ENCODE assay signal across 15 cellular contexts in genomic region chr1:245788269-245788668, GRCh38.
DNase-seq lines count a peak whose midpoint lies in the region; ATAC-seq, FAIRE-seq and TF ChIP-seq lines count a peak whose summit lies in the region.
"Had no signal": no experiment of that assay in that cellular context is flagged by ENCODE, and none has a peak within 500 bp of the region (broad histone marks: within the 10 kb centered on the region; RNA-seq: fewer than 3 reads in every experiment).

No MANE protein-coding gene starts in this region.

- H3K4me1 Mint-ChIP-seq in Calu3 (ENCODE audit: low read depth, unreplicated experiment): peaks cover 13% of the 10 kb centered on the region

- TF ChIP-seq POLR2A in H1 (IDR thresholded peaks at IDR 0.05; ENCODE audit: control extremely low read depth in 1 of 2, low read depth in 2 of 2, low read length in 2 of 2) (no peak), vagina (IDR thresholded peaks at IDR 0.05) (no peak)

- H3K79me2 ChIP-seq in H1 (ENCODE audit: control insufficient read depth in 1 of 2, insufficient read depth in 2 of 2, low read length in 2 of 2): no peaks in the 10 kb centered on the region
- no peaks in the 10 kb centered on the region for H3K79me2 ChIP-seq in osteoblast (ENCODE audit: insufficient read depth, low read length)

- WGBS in H1 (ENCODE audit: extremely low coverage in 1 of 2, insufficient coverage in 1 of 2, insufficient read length in 1 of 2, insufficient replicate concordance in 2 of 2, low coverage in 1 of 2, low lambda C conversion rate in 2 of 2, missing lambda C conversion rate in 1 of 2), 2 experiments: 86% methylated on average over 3 of the region's 3 CpGs; no CpG with 5 or more reads in 1 of the 2 experiments

- no peaks in the 10 kb centered on the region for H3K79me1 ChIP-seq in H1 (ENCODE audit: low read depth, low read length)

- no peak for FAIRE-seq in H1 (lab: Jason Lieb, UNC)
- FAIRE-seq: pancreas had no signal

- DNase-seq in Calu3 (peak; percentile 5), NCI-H226 (peak; percentile 88), H1 (ENCODE audit: low read depth in 1 of 2, low spot score in 2 of 2) (no peak), osteoblast (ENCODE audit: insufficient read length, low spot score, missing footprints) (peak; percentile 86), Ammon's horn (ENCODE audit: low spot score) (no peak), vagina (ENCODE audit: extremely low spot score in 2 of 2) (no peak)
- DNase-seq: activated CD8-positive, alpha-beta memory T cell treated with anti-CD3 and anti-CD28 coated beads, Interleukin-2, amount 50 U/mL, for 4 hours; anterior cingulate cortex; pancreas; RPMI8226 had no signal

- intact Hi-C loops in Calu3 (cut with micrococcal nuclease; ENCODE audit: unreplicated experiment): no loop called here
- intact Hi-C loops in vagina (cut with DNase I): no loop called here

- no peak overlapping the region for H3K23ac ChIP-seq in H1 (ENCODE audit: insufficient read length)

- H3K4me3 Mint-ChIP-seq in Calu3 (ENCODE audit: low read depth, unreplicated experiment): no peak overlapping the region

- H3K27me3 ChIP-seq in H1 (replicated peaks in 1 of 4; ENCODE audit: control insufficient read depth in 3 of 4, extremely low read depth in 1 of 4, insufficient read depth in 3 of 4, low read length in 3 of 4): no peaks in the 10 kb centered on the region
- H3K27me3 ChIP-seq in osteoblast (ENCODE audit: insufficient read depth, low read length): no peaks in the 10 kb centered on the region
- H3K27me3 ChIP-seq in vagina: no peaks in the 10 kb centered on the region
- H3K27me3 ChIP-seq: pancreas had no signal

- H3K18ac ChIP-seq in H1 (ENCODE audit: extremely low read depth, low read length): 0 out of 2 replicates have a peak overlapping the region, but pooled peaks have one; percentile 19

- H3K4me1 ChIP-seq in H1 (replicated peaks in 1 of 4; ENCODE audit: control insufficient read depth in 3 of 4, insufficient read depth in 4 of 4, low read length in 3 of 4) (no peaks in the 10 kb centered on the region), osteoblast (ENCODE audit: insufficient read depth, low read length) (peaks cover 35% of the 10 kb centered on the region), vagina (no peaks in the 10 kb centered on the region)
- H3K4me1 ChIP-seq: pancreas had no signal

- H3K9me3 ChIP-seq in H1 (ENCODE audit: insufficient read depth in 2 of 2, low read depth in 1 of 2, low read length in 1 of 2): no peaks in the 10 kb centered on the region
- no peaks in the 10 kb centered on the region for H3K9me3 ChIP-seq in osteoblast (ENCODE audit: low read depth, low read length)
- no peaks in the 10 kb centered on the region for H3K9me3 ChIP-seq in vagina
- H3K9me3 ChIP-seq: pancreas had no signal

- no peak overlapping the region for H4K91ac ChIP-seq in H1 (replicated peaks; ENCODE audit: insufficient read length, low read length)

- TF ChIP-seq CTCF in Calu3 (IDR thresholded peaks at IDR 0.05; ENCODE audit: unreplicated experiment) (no peak), H1 (IDR thresholded peaks at IDR 0.05; ENCODE audit: control extremely low read depth in 1 of 3, insufficient read depth in 1 of 3, low read depth in 1 of 3, low read length in 3 of 3) (no peak), osteoblast (IDR thresholded peaks at IDR 0.05; ENCODE audit: extremely low read depth, low read depth, low read length) (no peak), vagina (IDR thresholded peaks at IDR 0.05) (no peak)

- H3K27ac Mint-ChIP-seq in Calu3 (ENCODE audit: unreplicated experiment): peak overlapping the region; percentile 76

- peaks cover 8% of the 10 kb centered on the region for H3K36me3 Mint-ChIP-seq in Calu3 (ENCODE audit: insufficient read depth, unreplicated experiment)

- H3K4me3 ChIP-seq in H1 (ENCODE audit: extremely low read depth in 1 of 4, insufficient read depth in 2 of 4, low read depth in 3 of 4, low read length in 4 of 4) (no peak overlapping the region), osteoblast (ENCODE audit: insufficient read depth, low read length) (peak overlapping the region; percentile 5), vagina (no peak overlapping the region)
- H3K4me3 ChIP-seq: pancreas had no signal

- H4K20me1 ChIP-seq in H1 (replicated peaks in 1 of 2; ENCODE audit: control insufficient read depth in 1 of 2, insufficient read depth in 2 of 2, low read length in 2 of 2) (no peaks in the 10 kb centered on the region), osteoblast (ENCODE audit: insufficient read depth, low read length) (no peaks in the 10 kb centered on the region)

- H3K27me3 Mint-ChIP-seq in Calu3 (ENCODE audit: unreplicated experiment): no peaks in the 10 kb centered on the region

- TF ChIP-seq EP300 in H1 (IDR thresholded peaks at IDR 0.05; ENCODE audit: borderline replicate concordance in 1 of 2, low read depth in 2 of 2, low read length in 2 of 2): no peak

- H2AFZ ChIP-seq in H1 (ENCODE audit: low read length): no peak overlapping the region
- H2AFZ ChIP-seq in osteoblast (ENCODE audit: low read length): peak overlapping the region; percentile 19

- CTCF ChIA-PET in Calu3 (lab: Charles Lee): no interaction called here
- CTCF ChIA-PET in H1 (lab: Charles Lee; ENCODE audit: partially characterized antibody): interaction anchor here (1.0 to 6.6 kb wide), 2 partner anchors 9 to 35 kb away, joined by 3 to 65 read pairs; no protein-coding TSS in a partner anchor

- H2BK12ac ChIP-seq in H1 (ENCODE audit: low read depth, low read length): peak overlapping the region; percentile 72; the same call in 1 of the 2 replicates

- H2BK5ac ChIP-seq in H1 (ENCODE audit: low read depth, low read length): no peak overlapping the region

- BruUV-seq in Calu3 (replicated peaks; lab: Mats Ljungman, UMichigan): no TSS peak

- no peak overlapping the region for H2BK20ac ChIP-seq in H1 (ENCODE audit: low read length)

- no peak overlapping the region for H4K5ac ChIP-seq in H1 (ENCODE audit: insufficient read length, low read depth, low read length)

- H3K9ac ChIP-seq in H1 (replicated peaks in 1 of 4; ENCODE audit: extremely low read depth in 1 of 4, low read depth in 3 of 4, low read length in 3 of 4): no peak overlapping the region

- no peak overlapping the region for H3K56ac ChIP-seq in H1 (replicated peaks; ENCODE audit: insufficient read length, low read depth, low read length)

- H3K4me2 ChIP-seq in H1 (ENCODE audit: insufficient read depth in 1 of 2, low read depth in 2 of 2, low read length in 2 of 2) (no peak overlapping the region), osteoblast (ENCODE audit: insufficient read depth, low read length) (peak overlapping the region; percentile 53)

- H2AK5ac ChIP-seq in H1 (ENCODE audit: low read depth, low read length): peak overlapping the region; percentile 75; the same call in 1 of the 2 replicates

- H3K36me3 ChIP-seq in H1 (ENCODE audit: control insufficient read depth in 2 of 4, insufficient read depth in 4 of 4, low read length in 3 of 4) (no peaks in the 10 kb centered on the region), osteoblast (ENCODE audit: insufficient read depth, low read length) (no peaks in the 10 kb centered on the region), vagina (no peaks in the 10 kb centered on the region)
- H3K36me3 ChIP-seq: pancreas had no signal

- no peak overlapping the region for H2BK15ac ChIP-seq in H1 (ENCODE audit: low read length)

- no peaks in the 10 kb centered on the region for H3K9me3 Mint-ChIP-seq in Calu3 (ENCODE audit: low read depth, unreplicated experiment)

- no peaks in the 10 kb centered on the region for H3K23me2 ChIP-seq in H1 (ENCODE audit: low read depth, low read length)

- no peak for TF ChIP-seq RAD21 in H1 (IDR thresholded peaks at IDR 0.05 in 1 of 2, conservative IDR thresholded peaks at IDR 0.05 in 1 of 2; ENCODE audit: low read depth in 2 of 2, low read length in 2 of 2)

- POLR2A ChIA-PET in H1 (lab: Charles Lee; ENCODE audit: partially characterized antibody): no interaction called here

- no peak for ATAC-seq in GM18868 (IDR thresholded peaks at IDR 0.05; ENCODE audit: unreplicated experiment)
- ATAC-seq in HG02678 (IDR thresholded peaks at IDR 0.05; ENCODE audit: unreplicated experiment): no peak
- ATAC-seq: esophagus mucosa, left lobe of liver had no signal

- H3K27ac ChIP-seq in H1 (ENCODE audit: low read depth, low read length) (no peak overlapping the region), osteoblast (ENCODE audit: low read depth, low read length) (peak overlapping the region; percentile 80), vagina (no peak overlapping the region)
- H3K27ac ChIP-seq: pancreas, VCaP had no signal

- H4K8ac ChIP-seq in H1 (ENCODE audit: extremely low read depth, insufficient read depth, low read length): no peak overlapping the region

- H2BK120ac ChIP-seq in H1 (replicated peaks; ENCODE audit: low read depth, low read length): no peak overlapping the region

- no peak overlapping the region for H3K14ac ChIP-seq in H1 (ENCODE audit: insufficient read length)

- no peak overlapping the region for H3K4ac ChIP-seq in H1 (replicated peaks; ENCODE audit: insufficient read length, low read depth, low read length)

TF ChIP-seq in H1, 55 proteins besides CTCF, POLR2A, EP300 and RAD21 (continues in another document):
- TF ChIP-seq PHF8 (conservative IDR thresholded peaks at IDR 0.05; ENCODE audit: low read depth, low read length) (no peak), HDAC6 (IDR thresholded peaks at IDR 0.05; ENCODE audit: low read depth, low read length) (no peak), HDAC2 (IDR thresholded peaks at IDR 0.05; ENCODE audit: borderline replicate concordance in 1 of 2, low read depth in 2 of 2, low read length in 2 of 2) (no peak), POLR2AphosphoS5 (IDR thresholded peaks at IDR 0.05; ENCODE audit: low read depth, low read length) (no peak), BCL11A (IDR thresholded peaks at IDR 0.05; ENCODE audit: low read depth in 2 of 2, low read length in 2 of 2) (no peak), JUN (IDR thresholded peaks at IDR 0.05; ENCODE audit: low read depth, low read length) (no peak), USF2 (IDR thresholded peaks at IDR 0.05; ENCODE audit: low read length) (no peak), EZH2 (IDR thresholded peaks at IDR 0.05; ENCODE audit: low read depth, low read length, severe bottlenecking) (no peak), SIRT6 (IDR thresholded peaks at IDR 0.05; ENCODE audit: low read length) (no peak), SUZ12 (IDR thresholded peaks at IDR 0.05; ENCODE audit: low read length) (no peak), SIX5 (IDR thresholded peaks at IDR 0.05; ENCODE audit: low read depth, low read length) (no peak), SP2 (IDR thresholded peaks at IDR 0.05; ENCODE audit: low read length) (no peak), CTBP2 (IDR thresholded peaks at IDR 0.05; ENCODE audit: borderline replicate concordance, insufficient read depth, insufficient read length, low read length) (no peak)

Comparison
In these comparisons a context has a peak if more than half of its experiments do, and no peak if none do; other contexts are left out.
1. DNase-seq: peak in Calu3 (single experiment), NCI-H226 (single experiment) and osteoblast (single experiment); none in H1 (0 of 2), Ammon's horn (single experiment) and vagina (0 of 2).